8 cellular contexts compared by ENCODE assay signal in genomic region chr10:80077869-80078447, GRCh38. TPM values are rescaled to one million over a fixed set of nuclear protein-coding genes. Genes with fewer than 3 reads are reported as not detected.
DNase-seq lines count a peak whose midpoint lies in the region; ATAC-seq, FAIRE-seq and TF ChIP-seq lines count a peak whose summit lies in the region.

No MANE protein-coding gene starts in this region.

- H3K23me2 ChIP-seq in H1 (ENCODE audit: low read depth, low read length): peaks cover 9% of the 10 kb centered on the region

- peak overlapping the region; percentile 92; the same call in 1 of the 2 replicates for H2BK5ac ChIP-seq in H1 (ENCODE audit: low read depth, low read length)

- no peak for ATAC-seq in DND-41 (ENCODE audit: insufficient read depth, low read depth)
- peak; percentile 11 for ATAC-seq in omental fat pad (ENCODE audit: low FRiP score)

- no peaks in the 10 kb centered on the region for H3K27me3 ChIP-seq in DND-41 (ENCODE audit: insufficient read depth, low read length, poor library complexity)
- H3K27me3 ChIP-seq in H1 (replicated peaks in 1 of 4; ENCODE audit: control insufficient read depth in 3 of 4, extremely low read depth in 1 of 4, insufficient read depth in 3 of 4, low read length in 3 of 4): no peaks in the 10 kb centered on the region

- no peak overlapping the region for H3K23ac ChIP-seq in H1 (ENCODE audit: insufficient read length)

- no peaks in the 10 kb centered on the region; the same call in 1 of the 2 replicates for H3K36me3 ChIP-seq in DND-41 (ENCODE audit: insufficient read depth, low read length)
- H3K36me3 ChIP-seq in H1 (ENCODE audit: control insufficient read depth in 2 of 4, insufficient read depth in 4 of 4, low read length in 3 of 4): no peaks in the 10 kb centered on the region

- H3K9ac ChIP-seq in DND-41 (ENCODE audit: low read depth, low read length) (peak overlapping the region; percentile 89), H1 (replicated peaks in 1 of 4; ENCODE audit: extremely low read depth in 1 of 4, low read depth in 3 of 4, low read length in 3 of 4) (peak overlapping the region in 3 of 4 experiments; percentile 43 to 82 (median 81); a peak in 5 of 7 replicates)

- no peak overlapping the region for H2BK120ac ChIP-seq in H1 (replicated peaks; ENCODE audit: low read depth, low read length)

- peak overlapping the region; percentile 92 for H3K18ac ChIP-seq in H1 (ENCODE audit: extremely low read depth, low read length)

- no peak overlapping the region for H2BK15ac ChIP-seq in H1 (ENCODE audit: low read length)

- H3K79me2 ChIP-seq in DND-41 (ENCODE audit: insufficient read depth, low read length) (no peaks in the 10 kb centered on the region; the same call in 1 of the 2 replicates), H1 (ENCODE audit: control insufficient read depth in 1 of 2, insufficient read depth in 2 of 2, low read length in 2 of 2) (peaks cover 0 to 9% of the 10 kb centered on the region in 2 experiments; a peak in 2 of 4 replicates)

- FAIRE-seq in H1 (lab: Jason Lieb, UNC): no peak
- FAIRE-seq in D721Med (lab: Jason Lieb, UNC): no peak

- H3K4me1 ChIP-seq in DND-41 (ENCODE audit: insufficient read depth, low read length) (peaks cover 20% of the 10 kb centered on the region), H1 (replicated peaks in 1 of 4; ENCODE audit: control insufficient read depth in 3 of 4, insufficient read depth in 4 of 4, low read length in 3 of 4) (0 out of 7 replicates have a peak, but pooled peaks cover 0 to 2% (median 0%) of the 10 kb centered on the region in 4 experiments)

- no peaks in the 10 kb centered on the region for H3K79me1 ChIP-seq in H1 (ENCODE audit: low read depth, low read length)

- no peak overlapping the region for H2BK20ac ChIP-seq in H1 (ENCODE audit: low read length)

- WGBS in H1 (ENCODE audit: extremely low coverage in 1 of 2, insufficient coverage in 1 of 2, insufficient read length in 1 of 2, insufficient replicate concordance in 2 of 2, low coverage in 1 of 2, low lambda C conversion rate in 2 of 2, missing lambda C conversion rate in 1 of 2), 2 experiments: 67% methylated on average over 14 of the region's 14 CpGs; no CpG with 5 or more reads in 1 of the 2 experiments

- DNase-seq in DND-41: no peak
- DNase-seq in NB4 (ENCODE audit: low read depth): no peak
- no peak for DNase-seq in H1 (ENCODE audit: low read depth in 1 of 2, low spot score in 2 of 2)
- no peak for DNase-seq in omental fat pad (ENCODE audit: low spot score)
- DNase-seq in DMS79 (lab: John Stamatoyannopoulos, UW): no peak
- no peak for DNase-seq in midbrain (lab: John Stamatoyannopoulos, UW)
- DNase-seq in D721Med (ENCODE audit: insufficient read length, low spot score): no peak
- DNase-seq in Kasumi-1 (lab: John Stamatoyannopoulos, UW): no peak

- no peak overlapping the region for H3K56ac ChIP-seq in H1 (replicated peaks; ENCODE audit: insufficient read length, low read depth, low read length)

- no peaks in the 10 kb centered on the region for H3K9me3 ChIP-seq in DND-41 (ENCODE audit: insufficient read depth, low read length, severe bottlenecking)
- no peaks in the 10 kb centered on the region for H3K9me3 ChIP-seq in H1 (ENCODE audit: insufficient read depth in 2 of 2, low read depth in 1 of 2, low read length in 1 of 2)

- H4K5ac ChIP-seq in H1 (ENCODE audit: insufficient read length, low read depth, low read length): peak overlapping the region; percentile 92

- no peak overlapping the region for H2AK5ac ChIP-seq in H1 (ENCODE audit: low read depth, low read length)

- no peak for TF ChIP-seq CTCF in DND-41 (IDR thresholded peaks at IDR 0.05; ENCODE audit: borderline replicate concordance, extremely low read depth, low read length, poor library complexity, severe bottlenecking)
- no peak for TF ChIP-seq CTCF in NB4 (IDR thresholded peaks at IDR 0.05; ENCODE audit: low read depth, low read length)
- no peak for TF ChIP-seq CTCF in H1 (IDR thresholded peaks at IDR 0.05; ENCODE audit: control extremely low read depth in 1 of 3, insufficient read depth in 1 of 3, low read depth in 1 of 3, low read length in 3 of 3)
- TF ChIP-seq CTCF in omental fat pad (IDR thresholded peaks at IDR 0.05): no peak
- no peak for TF ChIP-seq CTCF in D721Med (IDR thresholded peaks at IDR 0.05; ENCODE audit: insufficient read depth, missing control alignments)

- H3K4me2 ChIP-seq in DND-41 (ENCODE audit: insufficient read depth, low read length) (peak overlapping the region; percentile 95), H1 (ENCODE audit: insufficient read depth in 1 of 2, low read depth in 2 of 2, low read length in 2 of 2) (peak overlapping the region; percentile 79 to 89)

- no peak for TF ChIP-seq EP300 in H1 (IDR thresholded peaks at IDR 0.05; ENCODE audit: borderline replicate concordance in 1 of 2, low read depth in 2 of 2, low read length in 2 of 2)

- H4K91ac ChIP-seq in H1 (replicated peaks; ENCODE audit: insufficient read length, low read length): no peak overlapping the region

- peak overlapping the region; percentile 97; the same call in 1 of the 2 replicates for H4K8ac ChIP-seq in H1 (ENCODE audit: extremely low read depth, insufficient read depth, low read length)

- peak overlapping the region; percentile 87 for H2AFZ ChIP-seq in DND-41 (ENCODE audit: low read depth, low read length)
- H2AFZ ChIP-seq in H1 (ENCODE audit: low read length): peak overlapping the region; percentile 77; the same call in 1 of the 2 replicates

- H3K4ac ChIP-seq in H1 (replicated peaks; ENCODE audit: insufficient read length, low read depth, low read length): no peak overlapping the region

- TF ChIP-seq POLR2A in NB4 (IDR thresholded peaks at IDR 0.05; ENCODE audit: extremely low read depth, insufficient read length) (no peak), H1 (IDR thresholded peaks at IDR 0.05; ENCODE audit: control extremely low read depth in 1 of 2, low read depth in 2 of 2, low read length in 2 of 2) (no peak)

- H2BK12ac ChIP-seq in H1 (ENCODE audit: low read depth, low read length): no peak overlapping the region

- H3K27ac ChIP-seq in DND-41 (ENCODE audit: low read length) (peak overlapping the region; percentile 83), H1 (ENCODE audit: low read depth, low read length) (peak overlapping the region; percentile 78; the same call in 1 of the 2 replicates)

- H3K14ac ChIP-seq in H1 (ENCODE audit: insufficient read length): no peak overlapping the region

- POLR2A ChIA-PET in H1 (lab: Charles Lee; ENCODE audit: partially characterized antibody): interaction anchor here (1.9 to 3.5 kb wide), 3 partner anchors 10 to 54 kb away, joined by 5 to 31 read pairs (median 12); partner anchors contain the start of gene PLAC9

- CTCF ChIA-PET in H1 (lab: Charles Lee; ENCODE audit: partially characterized antibody): interaction anchor here (1.3 to 3.3 kb wide), 4 partner anchors 9 to 52 kb away, joined by 3 to 13 read pairs (median 3); no protein-coding TSS in a partner anchor

- no peak for TF ChIP-seq RAD21 in H1 (IDR thresholded peaks at IDR 0.05 in 1 of 2, conservative IDR thresholded peaks at IDR 0.05 in 1 of 2; ENCODE audit: low read depth in 2 of 2, low read length in 2 of 2)

- H3K4me3 ChIP-seq in DND-41 (ENCODE audit: low read depth in 1 of 2, low read length in 2 of 2) (peak overlapping the region; percentile 53 to 86; a peak in 3 of 4 replicates), NB4 (ENCODE audit: low read depth, low read length) (peak overlapping the region; percentile 95), H1 (ENCODE audit: extremely low read depth in 1 of 4, insufficient read depth in 2 of 4, low read depth in 3 of 4, low read length in 4 of 4) (peak overlapping the region; percentile 52 to 80 (median 74))

- H4K20me1 ChIP-seq in DND-41 (ENCODE audit: insufficient read depth, low read length) (no peaks in the 10 kb centered on the region), H1 (replicated peaks in 1 of 2; ENCODE audit: control insufficient read depth in 1 of 2, insufficient read depth in 2 of 2, low read length in 2 of 2) (no peaks in the 10 kb centered on the region)

TF ChIP-seq in H1, 55 proteins besides CTCF, POLR2A, EP300 and RAD21 (continues in another document):
- TF ChIP-seq JUN (IDR thresholded peaks at IDR 0.05; ENCODE audit: low read depth, low read length) (no peak), RFX5 (IDR thresholded peaks at IDR 0.05; ENCODE audit: borderline replicate concordance, low read depth, low read length) (no peak), NANOG (IDR thresholded peaks at IDR 0.05; ENCODE audit: insufficient read depth, low read depth, low read length, poor library complexity, severe bottlenecking) (no peak), BACH1 (IDR thresholded peaks at IDR 0.05; ENCODE audit: low read length) (no peak), PHF8 (conservative IDR thresholded peaks at IDR 0.05; ENCODE audit: low read depth, low read length) (no peak), BCL11A (IDR thresholded peaks at IDR 0.05; ENCODE audit: low read depth in 2 of 2, low read length in 2 of 2) (no peak), SP4 (IDR thresholded peaks at IDR 0.05; ENCODE audit: low read length) (no peak), FOSL1 (IDR thresholded peaks at IDR 0.05; ENCODE audit: insufficient read depth, low read depth, low read length) (no peak), CHD2 (IDR thresholded peaks at IDR 0.05; ENCODE audit: low read length) (no peak), CHD1 (IDR thresholded peaks at IDR 0.05; ENCODE audit: low read depth, low read length) (no peak)

RNA-seq across cellular contexts. Expression of gene TMEM254, which starts 0.5 kb away (rescaled TPM):
- 26.4 and 26.9 TPM in 2 replicates for total RNA-seq in H1 (2021; fragmentation: NEBNext Ultra II Directional; extraction: Animal tissue kit (Norgen Biotek cat#: 25700))
- polyA plus RNA-seq in H1 (2011; rRNA removed): 38.7 and 61.2 TPM in 2 replicates
- polyA plus RNA-seq in H1 (2011; cell fraction: cytosol; rRNA removed): 44.4 TPM
- 19.8 TPM for polyA plus RNA-seq in H1 (2011; cell fraction: nucleus; rRNA removed)
- polyA plus RNA-seq in H1 (2012, experiment 1 of 2): 24.4 to 32.5 TPM (median 27.6 TPM) in 4 replicates
- polyA plus RNA-seq in H1 (2012, experiment 2 of 2): 17.7 TPM
- polyA plus RNA-seq in H1 (2013, experiment 1 of 2): 32.6 TPM
- 39.2 TPM for polyA plus RNA-seq in H1 (2013, experiment 2 of 2)
- 39.0 and 53.2 TPM in 2 replicates for polyA minus RNA-seq in H1 (2011; rRNA and poly(A)+ RNA removed)
- polyA minus RNA-seq in H1 (2011; cell fraction: cytosol; rRNA and poly(A)+ RNA removed): 12.3 TPM
- 13.1 TPM for polyA minus RNA-seq in H1 (2011; cell fraction: nucleus; rRNA and poly(A)+ RNA removed)
- 10 to 100 TPM in 2 of 4 donors, 1 to 10 TPM in 2; 7.1 to 16.4 (median 11.0) TPM for total RNA-seq in omental fat pad

RNA-seq across cellular contexts. Expression of gene PLAC9, which starts 54.6 kb away (rescaled TPM):
- total RNA-seq in H1 (2021; fragmentation: NEBNext Ultra II Directional; extraction: Animal tissue kit (Norgen Biotek cat#: 25700)): 12.4 and 16.7 TPM in 2 replicates
- 8.4 and 12.9 TPM in 2 replicates for polyA plus RNA-seq in H1 (2011; rRNA removed)
- polyA plus RNA-seq in H1 (2011; cell fraction: cytosol; rRNA removed): 7.4 TPM
- polyA plus RNA-seq in H1 (2011; cell fraction: nucleus; rRNA removed): 9.3 TPM
- 8.1 to 17.1 TPM (median 14.4 TPM) in 4 replicates for polyA plus RNA-seq in H1 (2012, experiment 1 of 2)
- polyA plus RNA-seq in H1 (2012, experiment 2 of 2): 16.4 TPM
- polyA plus RNA-seq in H1 (2013, experiment 1 of 2): 10.9 TPM
- 10.9 TPM for polyA plus RNA-seq in H1 (2013, experiment 2 of 2)
- polyA minus RNA-seq in H1 (2011; rRNA and poly(A)+ RNA removed): 1.2 and 1.8 TPM in 2 replicates
- 3.3 TPM for polyA minus RNA-seq in H1 (2011; cell fraction: cytosol; rRNA and poly(A)+ RNA removed)
- polyA minus RNA-seq in H1 (2011; cell fraction: nucleus; rRNA and poly(A)+ RNA removed): 2.9 TPM
- 100 to 1,000 TPM in 1 of 4 donors, 10 to 100 TPM in 3; 18.0 to 116 (median 20.8) TPM for total RNA-seq in omental fat pad
